8 cellular contexts compared by ENCODE assay signal in the genomic region with DNA sequence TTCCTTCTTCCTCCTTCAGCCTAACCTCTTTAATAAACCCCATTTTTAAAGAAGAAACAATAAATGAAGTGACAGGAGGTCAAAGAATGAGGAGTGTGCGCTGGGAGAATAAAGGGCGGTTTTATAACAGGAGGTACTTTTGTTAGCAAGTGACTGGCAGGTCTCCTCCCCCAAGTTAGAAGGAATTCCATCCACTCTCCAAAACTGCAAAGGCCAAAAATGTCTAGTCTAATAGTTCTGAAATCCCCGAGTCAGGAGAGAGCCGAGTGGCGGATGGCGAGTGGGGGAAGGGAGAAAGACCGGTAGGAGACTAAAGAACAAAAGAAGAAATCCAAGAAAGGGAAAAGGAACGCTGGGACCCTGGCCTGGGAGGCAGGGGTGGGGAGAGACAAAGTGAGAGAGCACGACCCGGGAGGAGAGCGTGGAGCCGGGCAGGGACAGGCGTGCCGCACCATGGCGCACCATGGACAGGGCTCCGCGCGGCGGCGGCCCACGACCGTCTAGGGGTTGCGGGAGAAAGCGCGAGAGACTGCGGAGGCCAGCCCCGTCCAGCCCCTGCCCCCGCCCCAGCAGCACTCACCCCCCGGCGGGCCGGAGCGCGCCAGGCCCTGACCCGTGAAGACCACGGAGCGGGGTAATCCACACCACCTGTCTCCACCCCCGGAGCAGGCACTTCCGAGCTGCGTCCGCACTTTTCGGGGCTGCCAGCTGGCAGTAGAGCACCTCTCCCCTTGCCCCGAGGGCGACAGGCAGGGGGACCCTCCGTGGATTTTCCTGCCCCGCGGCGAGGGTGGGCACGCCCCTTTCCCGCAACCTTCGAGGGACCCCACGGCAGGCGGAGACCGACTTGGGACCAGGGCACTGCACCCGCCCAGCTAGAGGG. TPM values are rescaled to one million over a fixed set of nuclear protein-coding genes. Genes with fewer than 3 reads are reported as not detected.
DNase-seq lines count a peak whose midpoint lies in the region; TF ChIP-seq lines count a peak whose summit lies in the region.

No MANE protein-coding gene starts in this region.

- in situ Hi-C loops in astrocyte of the spinal cord (cut with HindIII; ENCODE audit: low sequenced_read_pairs), result no loop called here

- H3K4me3 Mint-ChIP-seq in type B pancreatic cell, result peak overlapping the region; percentile 97

- peak overlapping the region; percentile 67 for H3K27ac Mint-ChIP-seq in type B pancreatic cell

- DNase-seq in AG04449 (ENCODE audit: low read depth, low spot score) (no peak), HEK293T (ENCODE audit: extremely low spot score) (peak; percentile 40), astrocyte of the spinal cord (ENCODE audit: low read depth, low spot score) (peak; percentile 52), islet precursor cell (peak; percentile 85), type B pancreatic cell (ENCODE audit: extremely low spot score, unreplicated experiment) (peak; percentile 79), NCI-H1436 (lab: John Stamatoyannopoulos, UW) (no peak), T-helper 9 cell (no peak)
- DNase-seq in activated CD4-positive, alpha-beta T cell treated with anti-CD3 and anti-CD28 coated beads, Interleukin-2, amount 50 U/mL, for 48 hours, result no peak

- H3K4me1 Mint-ChIP-seq in type B pancreatic cell (ENCODE audit: unreplicated experiment), result peaks cover 14% of the 10 kb centered on the region

- peaks cover 34% of the 10 kb centered on the region for H3K27me3 Mint-ChIP-seq in type B pancreatic cell

- H3K4me3 ChIP-seq in AG04449 (ENCODE audit: low read depth, low read length) (peak overlapping the region; percentile 79), astrocyte of the spinal cord (ENCODE audit: low read depth, low read length) (peak overlapping the region; percentile 80)

- H3K9me3 Mint-ChIP-seq in type B pancreatic cell, result no peaks in the 10 kb centered on the region

- no peak for TF ChIP-seq CTCF in AG04449 (IDR thresholded peaks at IDR 0.05; ENCODE audit: insufficient read depth, low read length, missing control alignments)
- TF ChIP-seq CTCF in astrocyte of the spinal cord (IDR thresholded peaks at IDR 0.05; ENCODE audit: low read depth, low read length), result no peak
- TF ChIP-seq CTCF in type B pancreatic cell (conservative IDR thresholded peaks at IDR 0.05), result no peak

- CTCF ChIA-PET in AG04449 (lab: Yijun Ruan, JAX), result no interaction called here
- CTCF ChIA-PET in HEK293T (lab: Yijun Ruan, JAX), result no interaction called here

- H3K36me3 Mint-ChIP-seq in type B pancreatic cell, result no peaks in the 10 kb centered on the region

- POLR2A ChIA-PET in AG04449 (lab: Yijun Ruan, JAX), result no interaction called here
- POLR2A ChIA-PET in HEK293T (lab: Yijun Ruan, JAX), result no interaction called here

TF ChIP-seq in HEK293T, 16 proteins besides CTCF, POLR2A, EP300 and RAD21:
- TF ChIP-seq, protein P1, sequence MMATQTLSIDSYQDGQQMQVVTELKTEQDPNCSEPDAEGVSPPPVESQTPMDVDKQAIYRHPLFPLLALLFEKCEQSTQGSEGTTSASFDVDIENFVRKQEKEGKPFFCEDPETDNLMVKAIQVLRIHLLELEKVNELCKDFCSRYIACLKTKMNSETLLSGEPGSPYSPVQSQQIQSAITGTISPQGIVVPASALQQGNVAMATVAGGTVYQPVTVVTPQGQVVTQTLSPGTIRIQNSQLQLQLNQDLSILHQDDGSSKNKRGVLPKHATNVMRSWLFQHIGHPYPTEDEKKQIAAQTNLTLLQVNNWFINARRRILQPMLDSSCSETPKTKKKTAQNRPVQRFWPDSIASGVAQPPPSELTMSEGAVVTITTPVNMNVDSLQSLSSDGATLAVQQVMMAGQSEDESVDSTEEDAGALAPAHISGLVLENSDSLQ (IDR thresholded peaks at IDR 0.05), result peak; percentile 79
- no peak for TF ChIP-seq NFRKB (IDR thresholded peaks at IDR 0.05)

RNA-seq across cellular contexts. Expression of a gene that starts 1.6 kb away (rescaled TPM):
- 38.2 and 145 TPM in 2 replicates for total RNA-seq in type B pancreatic cell (ENCODE audit: low replicate concordance)

Comparison
In these comparisons a context has a peak if more than half of its experiments do, and no peak if none do; other contexts are left out.
1. DNase-seq: peak in HEK293T (single experiment), astrocyte of the spinal cord (single experiment), islet precursor cell (single experiment) and type B pancreatic cell (single experiment); none in AG04449 (single experiment), NCI-H1436 (single experiment), activated CD4-positive, alpha-beta T cell treated with anti-CD3 and anti-CD28 coated beads, Interleukin-2, amount 50 U/mL, for 48 hours (0 of 2) and T-helper 9 cell (single experiment).